In genomic region chr5:89401012-89401411, GRCh38 we compare ENCODE assay signal across 33 cellular contexts.
"Had no signal": no experiment of that assay in that cellular context is flagged by ENCODE, and none has a peak within 500 bp of the region (broad histone marks: within the 10 kb centered on the region; RNA-seq: fewer than 3 reads in every experiment).

No MANE protein-coding gene starts in this region.

- H3K9me3 ChIP-seq: ascending aorta, colonic mucosa had no signal

- FAIRE-seq: frontal cortex had no signal

- H3K4me1 Mint-ChIP-seq: activated CD4-positive, alpha-beta memory T cell treated with anti-CD3 and anti-CD28 coated beads, Interleukin-2, amount 10 ng/mL, durations not matched to agents 7 days and 5 days; activated naive CD4-positive, alpha-beta T cell treated with anti-CD3 and anti-CD28 coated beads, Interleukin-2, amount 10 ng/mL, durations not matched to agents 7 days and 5 days; brain; T-helper 17 cell had no signal

- DNase-seq: activated CD4-positive, alpha-beta memory T cell treated with anti-CD3 and anti-CD28 coated beads, Interleukin-2, amount 10 ng/mL, durations not matched to agents 7 days and 5 days; activated CD4-positive, alpha-beta T cell treated with anti-CD3 and anti-CD28 coated beads for 1 hour; activated CD4-positive, alpha-beta T cell treated with anti-CD3 and anti-CD28 coated beads for 4 hours; activated CD4-positive, alpha-beta T cell treated with anti-CD3 and anti-CD28 coated beads, Interleukin-2, amount 10 ng/mL, durations not matched to agents 7 days and 5 days; activated CD4-positive, alpha-beta T cell treated with anti-CD3 and anti-CD28 coated beads, Interleukin-2, amount 50 U/mL, for 4 hours; activated CD8-positive, alpha-beta memory T cell treated with anti-CD3 and anti-CD28 coated beads, Interleukin-2, amount 50 U/mL, for 48 hours; activated gamma-delta T cell; activated naive CD4-positive, alpha-beta T cell; activated naive CD4-positive, alpha-beta T cell treated with anti-CD3 and anti-CD28 coated beads, Interleukin-2, amount 10 ng/mL, durations not matched to agents 7 days and 5 days; activated naive CD8-positive, alpha-beta T cell treated with anti-CD3 and anti-CD28 coated beads, Interleukin-2, amount 10 ng/mL, durations not matched to agents 7 days and 5 days; activated T-cell treated with anti-CD3 and anti-CD28 coated beads for 4 hours; activated T-cell treated with anti-CD3 and anti-CD28 coated beads, Interleukin-2, amount 50 U/mL, for 24 hours; activated T-cell treated with anti-CD3 and anti-CD28 coated beads, Interleukin-2, amount 50 U/mL, for 72 hours; central memory CD4-positive, alpha-beta T cell; cerebellar nuclear complex; colonic mucosa; dorsolateral prefrontal cortex; effector memory CD4-positive, alpha-beta T cell; endodermal cell; foreskin fibroblast; head of caudate nucleus; T-helper 1 cell; T-helper 17 cell; T1000 had no signal

- H3K27ac Mint-ChIP-seq: activated CD4-positive, alpha-beta memory T cell treated with anti-CD3 and anti-CD28 coated beads, Interleukin-2, amount 10 ng/mL, durations not matched to agents 7 days and 5 days; activated CD4-positive, alpha-beta T cell treated with anti-CD3 and anti-CD28 coated beads, Interleukin-2, amount 10 ng/mL, durations not matched to agents 7 days and 5 days; activated naive CD4-positive, alpha-beta T cell treated with anti-CD3 and anti-CD28 coated beads, Interleukin-2, amount 10 ng/mL, durations not matched to agents 7 days and 5 days; activated naive CD4-positive, alpha-beta T cell treated with anti-CD3 and anti-CD28 coated beads, Interleukin-2, amount 50 U/mL, for 72 hours; activated naive CD8-positive, alpha-beta T cell treated with anti-CD3 and anti-CD28 coated beads, Interleukin-2, amount 10 ng/mL, durations not matched to agents 7 days and 5 days; activated T-cell treated with anti-CD3 and anti-CD28 coated beads, Interleukin-2, amount 50 U/mL, for 24 hours; activated T-cell treated with anti-CD3 and anti-CD28 coated beads, Interleukin-2, amount 50 U/mL, for 72 hours; brain; dendritic cell treated with granulocyte-macrophage colony-stimulating factor and Interleukin-4, amounts not matched to agents 40 ng/mL and 50 ng/mL, for 4 days; endodermal cell; T-helper 17 cell; T-helper 2 cell treated with Interferon-gamma antibody and Interleukin-4, amounts not matched to agents 5 μg/mL and 100 μg/mL, for 36 hours had no signal

- H3K27ac ChIP-seq: ascending aorta, breast epithelium, cardiac muscle cell, colonic mucosa, dorsolateral prefrontal cortex had no signal

- H3K27me3 ChIP-seq: ascending aorta, breast epithelium, cardiac muscle cell, colonic mucosa, dorsolateral prefrontal cortex had no signal

- H3K27me3 Mint-ChIP-seq: activated CD4-positive, alpha-beta memory T cell treated with anti-CD3 and anti-CD28 coated beads, Interleukin-2, amount 10 ng/mL, durations not matched to agents 7 days and 5 days; activated CD4-positive, alpha-beta T cell treated with anti-CD3 and anti-CD28 coated beads, Interleukin-2, amount 10 ng/mL, durations not matched to agents 7 days and 5 days; activated naive CD4-positive, alpha-beta T cell treated with anti-CD3 and anti-CD28 coated beads, Interleukin-2, amount 10 ng/mL, durations not matched to agents 7 days and 5 days; activated naive CD8-positive, alpha-beta T cell treated with anti-CD3 and anti-CD28 coated beads, Interleukin-2, amount 10 ng/mL, durations not matched to agents 7 days and 5 days; activated T-cell treated with anti-CD3 and anti-CD28 coated beads, Interleukin-2, amount 50 U/mL, for 24 hours; brain; dendritic cell treated with granulocyte-macrophage colony-stimulating factor and Interleukin-4, amounts not matched to agents 40 ng/mL and 50 ng/mL, for 4 days; T-helper 17 cell had no signal

- H3K36me3 ChIP-seq: ascending aorta, breast epithelium, cardiac muscle cell, colonic mucosa had no signal

- ATAC-seq: activated naive CD4-positive, alpha-beta T cell treated with anti-CD3 and anti-CD28 coated beads, Interleukin-2, amount 50 U/mL, for 72 hours; activated T-cell treated with anti-CD3 and anti-CD28 coated beads, Interleukin-2, amount 50 U/mL, for 72 hours; esophagus mucosa; T-helper 17 cell had no signal

- H3K4me3 Mint-ChIP-seq: activated CD4-positive, alpha-beta memory T cell treated with anti-CD3 and anti-CD28 coated beads, Interleukin-2, amount 10 ng/mL, durations not matched to agents 7 days and 5 days; activated CD4-positive, alpha-beta T cell treated with anti-CD3 and anti-CD28 coated beads, Interleukin-2, amount 10 ng/mL, durations not matched to agents 7 days and 5 days; activated naive CD4-positive, alpha-beta T cell treated with anti-CD3 and anti-CD28 coated beads, Interleukin-2, amount 10 ng/mL, durations not matched to agents 7 days and 5 days; activated naive CD8-positive, alpha-beta T cell treated with anti-CD3 and anti-CD28 coated beads, Interleukin-2, amount 10 ng/mL, durations not matched to agents 7 days and 5 days; activated T-cell treated with anti-CD3 and anti-CD28 coated beads, Interleukin-2, amount 50 U/mL, for 24 hours; activated T-cell treated with anti-CD3 and anti-CD28 coated beads, Interleukin-2, amount 50 U/mL, for 72 hours; brain; dendritic cell treated with granulocyte-macrophage colony-stimulating factor and Interleukin-4, amounts not matched to agents 40 ng/mL and 50 ng/mL, for 4 days; endodermal cell; T-helper 17 cell; T-helper 2 cell treated with Interferon-gamma antibody and Interleukin-4, amounts not matched to agents 5 μg/mL and 100 μg/mL, for 36 hours had no signal

- H3K9me3 Mint-ChIP-seq: activated CD4-positive, alpha-beta memory T cell treated with anti-CD3 and anti-CD28 coated beads, Interleukin-2, amount 10 ng/mL, durations not matched to agents 7 days and 5 days; activated CD4-positive, alpha-beta T cell treated with anti-CD3 and anti-CD28 coated beads, Interleukin-2, amount 10 ng/mL, durations not matched to agents 7 days and 5 days; activated naive CD4-positive, alpha-beta T cell treated with anti-CD3 and anti-CD28 coated beads, Interleukin-2, amount 10 ng/mL, durations not matched to agents 7 days and 5 days; activated naive CD8-positive, alpha-beta T cell treated with anti-CD3 and anti-CD28 coated beads, Interleukin-2, amount 10 ng/mL, durations not matched to agents 7 days and 5 days; activated T-cell treated with anti-CD3 and anti-CD28 coated beads, Interleukin-2, amount 50 U/mL, for 24 hours; activated T-cell treated with anti-CD3 and anti-CD28 coated beads, Interleukin-2, amount 50 U/mL, for 72 hours; endodermal cell; T-helper 2 cell treated with Interferon-gamma antibody and Interleukin-4, amounts not matched to agents 5 μg/mL and 100 μg/mL, for 36 hours had no signal

- H3K4me3 ChIP-seq: ascending aorta, breast epithelium, cardiac muscle cell, colonic mucosa, dorsolateral prefrontal cortex had no signal

- H3K4me1 ChIP-seq: breast epithelium, colonic mucosa had no signal
